ENCODE assay signal across 8 cellular contexts in genomic region chr5:112417931-112418358, GRCh38. TPM values are rescaled to one million over a fixed set of nuclear protein-coding genes. Genes with fewer than 3 reads are reported as not detected.
DNase-seq lines count a peak whose midpoint lies in the region; ATAC-seq and TF ChIP-seq lines count a peak whose summit lies in the region.

No MANE protein-coding gene starts in this region.

- H3K4me1 ChIP-seq in Panc1 (ENCODE audit: control insufficient read depth, insufficient read depth, low read length) = 0 out of 2 replicates have a peak, but pooled peaks cover 3% of the 10 kb centered on the region
- H3K4me1 ChIP-seq in breast epithelium = no peaks in the 10 kb centered on the region

- H3K4me3 ChIP-seq in Panc1 (ENCODE audit: low read depth in 2 of 2, low read length in 2 of 2) = peak overlapping the region; percentile 46 to 57
- peak overlapping the region; percentile 68 to 85 (median 72) for H3K4me3 ChIP-seq in breast epithelium
- H3K4me3 ChIP-seq in kidney epithelial cell (ENCODE audit: low read depth, low read length) = peak overlapping the region; percentile 81

- H3K9me3 ChIP-seq in Panc1 (ENCODE audit: control insufficient read depth, insufficient read depth, low read depth, low read length) = no peaks in the 10 kb centered on the region
- H3K9me3 ChIP-seq in breast epithelium = no peaks in the 10 kb centered on the region

- H3K27ac ChIP-seq in Panc1 (ENCODE audit: low read length) (no peak overlapping the region), breast epithelium (peak overlapping the region; percentile 70 to 81)

- H3K36me3 ChIP-seq in Panc1 (ENCODE audit: control insufficient read depth, insufficient read depth, low read length) = no peaks in the 10 kb centered on the region
- no peaks in the 10 kb centered on the region for H3K36me3 ChIP-seq in breast epithelium
- H3K36me3 ChIP-seq in kidney epithelial cell (ENCODE audit: control insufficient read depth, insufficient read depth, low read length) = no peaks in the 10 kb centered on the region

- TF ChIP-seq POLR2A in breast epithelium (IDR thresholded peaks at IDR 0.05) = no peak

- POLR2A ChIA-PET in Panc1 (lab: Charles Lee) = no interaction called here

- DNase-seq in Panc1 (ENCODE audit: low read depth, low spot score) = no peak
- peak; percentile 17 to 49 for DNase-seq in breast epithelium (ENCODE audit: low spot score in 2 of 2)
- no peak for DNase-seq in kidney epithelial cell (ENCODE audit: low read depth)
- DNase-seq in stimulated activated CD4-positive, alpha-beta T cell treated with anti-CD3 and anti-CD28 coated beads, Interleukin-15, amount 100 ng/mL, for 24 hours = peak; percentile 62
- DNase-seq in pons (ENCODE audit: low spot score) = no peak
- DNase-seq in NCI-H1436 treated with DMSO at 0.1 percent for 48 hours (lab: John Stamatoyannopoulos, UW) = no peak

- peak; percentile 44 for ATAC-seq in GM18511 (IDR thresholded peaks at IDR 0.05; ENCODE audit: unreplicated experiment)
- ATAC-seq in HG02623 (IDR thresholded peaks at IDR 0.05; ENCODE audit: unreplicated experiment) = peak; percentile 38
- ATAC-seq in Panc1 = no peak

- BruUV-seq in Panc1 (replicated peaks; lab: Mats Ljungman, UMichigan) = no TSS peak

- TF ChIP-seq CTCF in Panc1 (IDR thresholded peaks at IDR 0.05) (no peak), breast epithelium (IDR thresholded peaks at IDR 0.05) (no peak), kidney epithelial cell (IDR thresholded peaks at IDR 0.05; ENCODE audit: insufficient read depth, low read length, poor library complexity, severe bottlenecking) (no peak)

- H3K27me3 ChIP-seq in Panc1 (ENCODE audit: control insufficient read depth, insufficient read depth, low read length) (peaks cover 47% of the 10 kb centered on the region), breast epithelium (no peaks in the 10 kb centered on the region), kidney epithelial cell (ENCODE audit: control insufficient read depth, insufficient read depth, low read length) (no peaks in the 10 kb centered on the region)

- intact Hi-C loops in Panc1 (cut with micrococcal nuclease; ENCODE audit: unreplicated experiment) (no loop called here), breast epithelium (cut with DNase I; ENCODE audit: low total_unique reads) (no loop called here)

- CTCF ChIA-PET in Panc1 (lab: Charles Lee) = interaction anchor here (0.6 kb wide), 1 partner anchor 366 kb away, joined by 5 read pairs; no protein-coding TSS in a partner anchor

- in situ Hi-C loops in Panc1 (cut with HindIII; ENCODE audit: low pct_unique_long_range_greater_than_20kb, low sequenced_read_pairs) = no loop called here

RNA-seq across cellular contexts. Expression of gene EPB41L4A, which starts 1.1 kb away (rescaled TPM):
- 0.87 TPM for total RNA-seq in Panc1 (2021; ENCODE audit: unreplicated experiment)
- polyA plus RNA-seq in Panc1 (2012; ENCODE audit: insufficient read length) = 0.27 TPM
- 10 to 100 TPM; 22.0 to 25.9 (median 22.6) TPM for total RNA-seq in breast epithelium
- 17.9 and 30.6 TPM in 2 replicates for total RNA-seq in kidney epithelial cell

Comparison
In these comparisons a context has a peak if more than half of its experiments do, and no peak if none do; other contexts are left out.
1. DNase-seq: peak in breast epithelium (2 of 2) and stimulated activated CD4-positive, alpha-beta T cell treated with anti-CD3 and anti-CD28 coated beads, Interleukin-15, amount 100 ng/mL, for 24 hours (single experiment); none in Panc1 (single experiment), kidney epithelial cell (single experiment), pons (single experiment) and NCI-H1436 treated with DMSO at 0.1 percent for 48 hours (single experiment).
2. RNA of gene EPB41L4A, which starts 1.1 kb away (total RNA-seq): 17.9 to 30.6 TPM in kidney epithelial cell and 22.0 to 25.9 TPM in breast epithelium; 0.87 TPM in Panc1 (single experiment); every median in the first group is over 10 times any median in the second.
3. Peak in every context shown above with its lines, with median percentiles within 50 percentile points of each other: H3K4me3 ChIP-seq.